ENCODE assay signal across 20 cellular contexts in genomic region chr3:13113346-13114335, GRCh38. TPM values are rescaled to one million over a fixed set of nuclear protein-coding genes. Genes with fewer than 3 reads are reported as not detected.
DNase-seq lines count a peak whose midpoint lies in the region; ATAC-seq and TF ChIP-seq lines count a peak whose summit lies in the region.
"Had no signal": no experiment of that assay in that cellular context is flagged by ENCODE, and none has a peak within 500 bp of the region (broad histone marks: within the 10 kb centered on the region; RNA-seq: fewer than 3 reads in every experiment).

No MANE protein-coding gene starts in this region.

- H3K4me1 Mint-ChIP-seq in activated naive CD8-positive, alpha-beta T cell treated with anti-CD3 and anti-CD28 coated beads, Interleukin-2, amount 10 ng/mL, durations not matched to agents 7 days and 5 days: peaks cover 6% of the 10 kb centered on the region
- H3K4me1 Mint-ChIP-seq in activated naive CD8-positive, alpha-beta T cell treated with anti-CD3 and anti-CD28 coated beads, Interleukin-2, amount 50 U/mL, for 24 hours: peaks cover 18% of the 10 kb centered on the region
- peaks cover 50% of the 10 kb centered on the region for H3K4me1 Mint-ChIP-seq in stimulated activated memory B cell treated with anti-CD40 and anti-IgM and Interleukin-4, amounts not matched to agents 10 μg/mL and 1 μg/mL and 100 μg/mL, for 72 hours

- H3K27me3 Mint-ChIP-seq in activated naive CD8-positive, alpha-beta T cell treated with anti-CD3 and anti-CD28 coated beads, Interleukin-2, amount 10 ng/mL, durations not matched to agents 7 days and 5 days: peaks cover 4% of the 10 kb centered on the region
- no peaks in the 10 kb centered on the region for H3K27me3 Mint-ChIP-seq in activated naive CD8-positive, alpha-beta T cell treated with anti-CD3 and anti-CD28 coated beads, Interleukin-2, amount 50 U/mL, for 24 hours
- H3K27me3 Mint-ChIP-seq in stimulated activated memory B cell treated with anti-CD40 and anti-IgM and Interleukin-4, amounts not matched to agents 10 μg/mL and 1 μg/mL and 100 μg/mL, for 72 hours: no peaks in the 10 kb centered on the region

- no peak for ATAC-seq in activated naive CD8-positive, alpha-beta T cell treated with anti-CD3 and anti-CD28 coated beads, Interleukin-2, amount 10 ng/mL, durations not matched to agents 7 days and 5 days (ENCODE audit: low read depth)
- ATAC-seq in activated naive CD8-positive, alpha-beta T cell treated with anti-CD3 and anti-CD28 coated beads, Interleukin-2, amount 50 U/mL, for 24 hours: no peak
- ATAC-seq in stimulated activated memory B cell treated with anti-CD40 and anti-IgM and Interleukin-4, amounts not matched to agents 10 μg/mL and 1 μg/mL and 100 μg/mL, for 72 hours: peak; percentile 40
- ATAC-seq: activated CD8-positive, alpha-beta memory T cell treated with anti-CD3 and anti-CD28 coated beads, Interleukin-2, amount 10 ng/mL, durations not matched to agents 7 days and 5 days had no signal

- DNase-seq in activated naive CD8-positive, alpha-beta T cell treated with anti-CD3 and anti-CD28 coated beads, Interleukin-2, amount 10 ng/mL, durations not matched to agents 7 days and 5 days: peak; percentile 7
- DNase-seq in activated naive CD8-positive, alpha-beta T cell treated with anti-CD3 and anti-CD28 coated beads, Interleukin-2, amount 50 U/mL, for 24 hours: no peak
- DNase-seq in germinal center (ENCODE audit: low spot score) (peak; percentile 23), putamen (ENCODE audit: low spot score) (no peak), foreskin fibroblast (no peak)
- DNase-seq in central memory CD4-positive, alpha-beta T cell: no peak
- DNase-seq: activated CD4-positive, alpha-beta T cell treated with anti-CD3 and anti-CD28 coated beads for 1 hour; activated CD8-positive, alpha-beta memory T cell treated with anti-CD3 and anti-CD28 coated beads, Interleukin-2, amount 10 ng/mL, durations not matched to agents 7 days and 5 days; CD4-positive, alpha-beta memory T cell; GOT3; midbrain; MM.1S; NCI-H187; retina; stimulated activated naive CD4-positive, alpha-beta T cell treated with Interleukin-2 at 50 U/mL for 16 hours; T-helper 2 cell; transverse colon had no signal

- no peaks in the 10 kb centered on the region for H3K36me3 ChIP-seq in OCI-LY3 (replicated peaks; ENCODE audit: low read depth, low read length)
- H3K36me3 ChIP-seq: transverse colon had no signal

- H3K27me3 ChIP-seq in OCI-LY3 (ENCODE audit: low read depth, low read length): peaks cover 16% of the 10 kb centered on the region; the same call in 1 of the 2 replicates
- H3K27me3 ChIP-seq: transverse colon had no signal

- no peak overlapping the region for H3K9ac ChIP-seq in OCI-LY3 (ENCODE audit: low read length)

- H3K9me3 Mint-ChIP-seq in activated naive CD8-positive, alpha-beta T cell treated with anti-CD3 and anti-CD28 coated beads, Interleukin-2, amount 10 ng/mL, durations not matched to agents 7 days and 5 days: no peaks in the 10 kb centered on the region
- H3K9me3 Mint-ChIP-seq in activated naive CD8-positive, alpha-beta T cell treated with anti-CD3 and anti-CD28 coated beads, Interleukin-2, amount 50 U/mL, for 24 hours: no peaks in the 10 kb centered on the region
- no peaks in the 10 kb centered on the region for H3K9me3 Mint-ChIP-seq in stimulated activated memory B cell treated with anti-CD40 and anti-IgM and Interleukin-4, amounts not matched to agents 10 μg/mL and 1 μg/mL and 100 μg/mL, for 72 hours
- H3K9me3 Mint-ChIP-seq: activated T-helper 2 cell treated with anti-CD3 and anti-CD28 coated beads, Interferon-gamma antibody, Interleukin-2, Interleukin-4, amounts not matched to agents 10 μg/mL and 5 μg/mL and 100 μg/mL, durations not matched to agents 14 hours and 24 hours and 36 hours had no signal

- H3K4me3 ChIP-seq in OCI-LY3 (ENCODE audit: low read length): 0 out of 2 replicates have a peak overlapping the region, but pooled peaks have one; percentile 10
- H3K4me3 ChIP-seq in foreskin fibroblast (ENCODE audit: low read depth in 1 of 2, low read length in 2 of 2): no peak overlapping the region
- H3K4me3 ChIP-seq: transverse colon had no signal

- no peaks in the 10 kb centered on the region for H3K36me3 Mint-ChIP-seq in activated naive CD8-positive, alpha-beta T cell treated with anti-CD3 and anti-CD28 coated beads, Interleukin-2, amount 10 ng/mL, durations not matched to agents 7 days and 5 days
- H3K36me3 Mint-ChIP-seq in activated naive CD8-positive, alpha-beta T cell treated with anti-CD3 and anti-CD28 coated beads, Interleukin-2, amount 50 U/mL, for 24 hours (ENCODE audit: low read depth): no peaks in the 10 kb centered on the region
- no peaks in the 10 kb centered on the region for H3K36me3 Mint-ChIP-seq in stimulated activated memory B cell treated with anti-CD40 and anti-IgM and Interleukin-4, amounts not matched to agents 10 μg/mL and 1 μg/mL and 100 μg/mL, for 72 hours
- H3K36me3 Mint-ChIP-seq: activated CD8-positive, alpha-beta memory T cell treated with anti-CD3 and anti-CD28 coated beads, Interleukin-2, amount 10 ng/mL, durations not matched to agents 7 days and 5 days; CD4-positive, alpha-beta memory T cell had no signal

- peaks cover 44% of the 10 kb centered on the region for H3K4me1 ChIP-seq in OCI-LY3 (ENCODE audit: low read length)

- peak overlapping the region; percentile 39 for H2AFZ ChIP-seq in OCI-LY3 (ENCODE audit: low read depth, low read length)

- H3K79me2 ChIP-seq in OCI-LY3 (ENCODE audit: low read length): no peaks in the 10 kb centered on the region

- H3K4me3 Mint-ChIP-seq in activated naive CD8-positive, alpha-beta T cell treated with anti-CD3 and anti-CD28 coated beads, Interleukin-2, amount 10 ng/mL, durations not matched to agents 7 days and 5 days: no peak overlapping the region
- H3K4me3 Mint-ChIP-seq in activated naive CD8-positive, alpha-beta T cell treated with anti-CD3 and anti-CD28 coated beads, Interleukin-2, amount 50 U/mL, for 24 hours: no peak overlapping the region
- no peak overlapping the region for H3K4me3 Mint-ChIP-seq in stimulated activated memory B cell treated with anti-CD40 and anti-IgM and Interleukin-4, amounts not matched to agents 10 μg/mL and 1 μg/mL and 100 μg/mL, for 72 hours
- H3K4me3 Mint-ChIP-seq: activated CD8-positive, alpha-beta memory T cell treated with anti-CD3 and anti-CD28 coated beads, Interleukin-2, amount 10 ng/mL, durations not matched to agents 7 days and 5 days; CD4-positive, alpha-beta memory T cell had no signal

- POLR2A ChIA-PET in activated naive CD8-positive, alpha-beta T cell treated with anti-CD3 and anti-CD28 coated beads, Interleukin-2, amount 10 ng/mL, durations not matched to agents 7 days and 5 days (lab: Charles Lee): no interaction called here

- peak overlapping the region; percentile 38 for H3K4me2 ChIP-seq in OCI-LY3 (ENCODE audit: low read length)

- no peaks in the 10 kb centered on the region for H3K9me3 ChIP-seq in OCI-LY3 (ENCODE audit: insufficient read depth, low read length)
- H3K9me3 ChIP-seq: transverse colon had no signal

- no peak overlapping the region for H3K27ac Mint-ChIP-seq in activated naive CD8-positive, alpha-beta T cell treated with anti-CD3 and anti-CD28 coated beads, Interleukin-2, amount 10 ng/mL, durations not matched to agents 7 days and 5 days
- H3K27ac Mint-ChIP-seq in activated naive CD8-positive, alpha-beta T cell treated with anti-CD3 and anti-CD28 coated beads, Interleukin-2, amount 50 U/mL, for 24 hours: no peak overlapping the region
- H3K27ac Mint-ChIP-seq in stimulated activated memory B cell treated with anti-CD40 and anti-IgM and Interleukin-4, amounts not matched to agents 10 μg/mL and 1 μg/mL and 100 μg/mL, for 72 hours: peak overlapping the region; percentile 86
- H3K27ac Mint-ChIP-seq: activated CD8-positive, alpha-beta memory T cell treated with anti-CD3 and anti-CD28 coated beads, Interleukin-2, amount 10 ng/mL, durations not matched to agents 7 days and 5 days; activated T-helper 2 cell treated with anti-CD3 and anti-CD28 coated beads, Interferon-gamma antibody, Interleukin-2, Interleukin-4, amounts not matched to agents 10 μg/mL and 5 μg/mL and 100 μg/mL, durations not matched to agents 14 hours and 24 hours and 36 hours; CD4-positive, alpha-beta memory T cell had no signal

- H4K20me1 ChIP-seq in OCI-LY3 (ENCODE audit: insufficient read depth, low read length): no peaks in the 10 kb centered on the region

- TF ChIP-seq CTCF in OCI-LY3 (IDR thresholded peaks at IDR 0.05; ENCODE audit: low read depth, low read length) (peak; percentile 50), foreskin fibroblast (IDR thresholded peaks at IDR 0.05; ENCODE audit: low read depth, low read length) (no peak)

- no peak overlapping the region for H3K27ac ChIP-seq in OCI-LY3 (ENCODE audit: low read length)
- H3K27ac ChIP-seq: transverse colon had no signal

RNA-seq across cellular contexts. Expression of gene IQSEC1, which starts 40.4 kb away (rescaled TPM):
- total RNA-seq in activated naive CD8-positive, alpha-beta T cell treated with anti-CD3 and anti-CD28 coated beads, Interleukin-2, amount 10 ng/mL, durations not matched to agents 7 days and 5 days: 10 to 100 TPM; 59.5 to 64.6 TPM

Comparison
In these comparisons a context has a peak if more than half of its experiments do, and no peak if none do; other contexts are left out.
1. DNase-seq: peak in activated naive CD8-positive, alpha-beta T cell treated with anti-CD3 and anti-CD28 coated beads, Interleukin-2, amount 10 ng/mL, durations not matched to agents 7 days and 5 days (single experiment) and germinal center (single experiment); none in activated naive CD8-positive, alpha-beta T cell treated with anti-CD3 and anti-CD28 coated beads, Interleukin-2, amount 50 U/mL, for 24 hours (single experiment), central memory CD4-positive, alpha-beta T cell (single experiment), putamen (single experiment) and foreskin fibroblast (0 of 2).